8 cellular contexts compared by ENCODE assay signal in genomic region chrX:12814434-12814833, GRCh38. TPM values are rescaled to one million over a fixed set of nuclear protein-coding genes. Genes with fewer than 3 reads are reported as not detected.
DNase-seq lines count a peak whose midpoint lies in the region; ATAC-seq and TF ChIP-seq lines count a peak whose summit lies in the region.

No MANE protein-coding gene starts in this region.

- no peaks in the 10 kb centered on the region for H3K4me1 Mint-ChIP-seq in CD4-positive, alpha-beta T cell (ENCODE audit: low read depth)

- H3K4me1 ChIP-seq in esophagus muscularis mucosa (no peaks in the 10 kb centered on the region), trophoblast cell (ENCODE audit: control insufficient read depth in 1 of 2, insufficient read depth in 2 of 2, low read length in 2 of 2) (peaks cover 0 to 6% of the 10 kb centered on the region in 2 experiments)

- WGBS in esophagus muscularis mucosa, result 19% methylated on average over 4 of the region's 4 CpGs
- WGBS in trophoblast cell (ENCODE audit: extremely low coverage, insufficient coverage, insufficient read length), result no CpG with 5 or more reads among the region's 4 CpGs

- in situ Hi-C loops in KBM-7 (cut with MboI; ENCODE audit: low pct_unique_long_range_greater_than_20kb, low sequenced_read_pairs), result loop anchor here (25.0 kb wide), 1 partner anchor 98 kb away; the partner anchor contains the start of gene TLR8

- H2BK120ac ChIP-seq in trophoblast cell (ENCODE audit: insufficient read depth, low read length, poor library complexity), result no peak overlapping the region

- no peak overlapping the region for H4K8ac ChIP-seq in trophoblast cell (ENCODE audit: low read depth, low read length)

- H3K27ac Mint-ChIP-seq in CD4-positive, alpha-beta T cell, result no peak overlapping the region

- TF ChIP-seq EP300 in esophagus muscularis mucosa (IDR thresholded peaks at IDR 0.05), result no peak

- no peaks in the 10 kb centered on the region for H3K27me3 ChIP-seq in CD4-positive, alpha-beta T cell (ENCODE audit: control insufficient read depth, insufficient read depth, low read length)
- H3K27me3 ChIP-seq in WERI-Rb-1 (ENCODE audit: insufficient read depth, low read depth, severe bottlenecking) (peaks cover 25% of the 10 kb centered on the region), esophagus muscularis mucosa (no peaks in the 10 kb centered on the region), trophoblast cell (ENCODE audit: insufficient read depth, low read length) (no peaks in the 10 kb centered on the region)

- no peaks in the 10 kb centered on the region for H3K9me3 ChIP-seq in CD4-positive, alpha-beta T cell (ENCODE audit: control insufficient read depth, low read length)
- H3K9me3 ChIP-seq in WERI-Rb-1 (ENCODE audit: severe bottlenecking) (no peaks in the 10 kb centered on the region), esophagus muscularis mucosa (no peaks in the 10 kb centered on the region), trophoblast cell (ENCODE audit: insufficient read depth, low read depth, low read length) (peaks cover 1% of the 10 kb centered on the region)

- TF ChIP-seq CTCF in CD4-positive, alpha-beta T cell (IDR thresholded peaks at IDR 0.05), result peak; percentile 29
- TF ChIP-seq CTCF in WERI-Rb-1 (IDR thresholded peaks at IDR 0.05; ENCODE audit: low read depth, low read length) (peak; percentile 53), esophagus muscularis mucosa (IDR thresholded peaks at IDR 0.05) (peak; percentile 41 to 51 (median 50))

- no peak overlapping the region for H3K9ac ChIP-seq in trophoblast cell (ENCODE audit: low read length)

- H4K12ac ChIP-seq in trophoblast cell (ENCODE audit: low read depth, low read length), result no peak overlapping the region

- POLR2A ChIA-PET in CD4-positive, alpha-beta T cell (lab: Charles Lee), result interaction anchor here (1.1 to 1.3 kb wide), 2 partner anchors 23 to 80 kb away, joined by 3 to 5 read pairs; partner anchors contain the start of gene PRPS2

- CTCF ChIA-PET in CD4-positive, alpha-beta T cell (lab: Charles Lee), result interaction anchor here (0.8 to 1.6 kb wide), 4 partner anchors 82 to 1215 kb away, joined by 3 to 6 read pairs (median 3); partner anchors contain the start of gene GEMIN8

- peaks cover 34% of the 10 kb centered on the region for H3K36me3 Mint-ChIP-seq in CD4-positive, alpha-beta T cell (ENCODE audit: low read depth)

- H3K36me3 ChIP-seq in WERI-Rb-1 (no peaks in the 10 kb centered on the region), esophagus muscularis mucosa (no peaks in the 10 kb centered on the region), trophoblast cell (ENCODE audit: control insufficient read depth in 1 of 2, insufficient read depth in 2 of 2, low read length in 2 of 2) (peaks cover 0 to 4% of the 10 kb centered on the region in 2 experiments)

- peak; percentile 63 for ATAC-seq in CD4-positive, alpha-beta T cell (ENCODE audit: poor library complexity)
- peak; percentile 64 for ATAC-seq in GM18498 (IDR thresholded peaks at IDR 0.05; ENCODE audit: unreplicated experiment)

- H3K4me3 Mint-ChIP-seq in CD4-positive, alpha-beta T cell, result no peak overlapping the region

- H3K79me2 ChIP-seq in trophoblast cell (ENCODE audit: control insufficient read depth, insufficient read depth, low read length, poor library complexity), result no peaks in the 10 kb centered on the region

- H3K4ac ChIP-seq in trophoblast cell (ENCODE audit: low read depth, low read length), result no peak overlapping the region

- H3K79me1 ChIP-seq in trophoblast cell (ENCODE audit: low read length), result peaks cover 2% of the 10 kb centered on the region

- no peak overlapping the region for H2AFZ ChIP-seq in trophoblast cell (ENCODE audit: insufficient read depth, low read length, poor library complexity)

- no peak overlapping the region for H3K14ac ChIP-seq in trophoblast cell (ENCODE audit: low read length)

- H3K18ac ChIP-seq in trophoblast cell (ENCODE audit: low read length), result no peak overlapping the region

- no peak overlapping the region for H2BK12ac ChIP-seq in trophoblast cell (ENCODE audit: low read length)

- peak in 9 of 10 experiments; percentile 5 to 37 (median 19) for DNase-seq in CD4-positive, alpha-beta T cell
- DNase-seq in KBM-7 (peak; percentile 72), WERI-Rb-1 (peak; percentile 29), esophagus muscularis mucosa (ENCODE audit: extremely low spot score) (no peak), trophoblast cell (peak; percentile 6 to 69), NK-92 (lab: John Stamatoyannopoulos, UW; ENCODE audit: unreplicated experiment) (no peak), epidermal melanocyte (ENCODE audit: insufficient read length, low spot score) (no peak)

- no peak overlapping the region for H2BK5ac ChIP-seq in trophoblast cell (ENCODE audit: low read depth, low read length, poor library complexity)

- H3K23ac ChIP-seq in trophoblast cell (ENCODE audit: low read length), result no peak overlapping the region

- H3K4me3 ChIP-seq in WERI-Rb-1 (ENCODE audit: low read depth, low read length) (no peak overlapping the region), esophagus muscularis mucosa (no peak overlapping the region), trophoblast cell (ENCODE audit: low read depth, low read length) (no peak overlapping the region)

- no peaks in the 10 kb centered on the region for H3K27me3 Mint-ChIP-seq in CD4-positive, alpha-beta T cell

- no peak overlapping the region for H4K91ac ChIP-seq in trophoblast cell (ENCODE audit: low read depth, low read length)

- no peak for TF ChIP-seq POLR2A in esophagus muscularis mucosa (IDR thresholded peaks at IDR 0.05; ENCODE audit: low read depth)

- intact Hi-C loops in CD4-positive, alpha-beta T cell (cut with DNase I, micrococcal nuclease), result loop anchor here (1.0 to 10.0 kb wide), 6 partner anchors 78 to 1218 kb away; no protein-coding TSS in a partner anchor
- intact Hi-C loops in esophagus muscularis mucosa (cut with DNase I), result loop anchor here (2.0 kb wide), 1 partner anchor 78 kb away; no protein-coding TSS in a partner anchor

- no peak overlapping the region for H3K27ac ChIP-seq in CD4-positive, alpha-beta T cell (ENCODE audit: low read depth, low read length)
- no peak overlapping the region for H3K27ac ChIP-seq in WERI-Rb-1
- H3K27ac ChIP-seq in esophagus muscularis mucosa (replicated peaks in 1 of 4), result no peak overlapping the region
- H3K27ac ChIP-seq in trophoblast cell (ENCODE audit: low read depth, low read length), result no peak overlapping the region

- H3K9me3 Mint-ChIP-seq in CD4-positive, alpha-beta T cell, result no peaks in the 10 kb centered on the region

- H3K4me2 ChIP-seq in trophoblast cell (ENCODE audit: low read length), result no peak overlapping the region

- H2AK5ac ChIP-seq in trophoblast cell (ENCODE audit: low read length), result no peak overlapping the region

RNA-seq across cellular contexts. Expression of gene PRPS2, which starts 23.2 kb away (rescaled TPM):
- total RNA-seq in CD4-positive, alpha-beta T cell, result 10 to 100 TPM; 13.2 to 17.7 TPM
- 10 to 100 TPM; 12.5 to 25.7 (median 21.7) TPM for total RNA-seq in esophagus muscularis mucosa
- 7.7 and 7.9 TPM in 2 replicates for polyA plus RNA-seq in trophoblast cell (2013)

RNA-seq across cellular contexts. Expression of gene TLR7, which starts 52.4 kb away (rescaled TPM):
- under 1 TPM in 1 of 2 experiments, not detected in 1; 0.06 TPM for total RNA-seq in CD4-positive, alpha-beta T cell
- 1 to 10 TPM in 1 of 4 donors, under 1 TPM in 3; 0.23 to 1.2 (median 0.62) TPM for total RNA-seq in esophagus muscularis mucosa
- polyA plus RNA-seq in trophoblast cell (2013), result 0.97 and 1.1 TPM in 2 replicates

Comparison
In these comparisons a context has a peak if more than half of its experiments do, and no peak if none do; other contexts are left out.
1. DNase-seq: peak in CD4-positive, alpha-beta T cell (9 of 10), KBM-7 (single experiment), WERI-Rb-1 (single experiment) and trophoblast cell (2 of 2); none in esophagus muscularis mucosa (single experiment), NK-92 (single experiment) and epidermal melanocyte (single experiment).
2. Peak in every context shown above with its lines, with median percentiles within 50 percentile points of each other: CTCF ChIP-seq.